In the genomic region with DNA sequence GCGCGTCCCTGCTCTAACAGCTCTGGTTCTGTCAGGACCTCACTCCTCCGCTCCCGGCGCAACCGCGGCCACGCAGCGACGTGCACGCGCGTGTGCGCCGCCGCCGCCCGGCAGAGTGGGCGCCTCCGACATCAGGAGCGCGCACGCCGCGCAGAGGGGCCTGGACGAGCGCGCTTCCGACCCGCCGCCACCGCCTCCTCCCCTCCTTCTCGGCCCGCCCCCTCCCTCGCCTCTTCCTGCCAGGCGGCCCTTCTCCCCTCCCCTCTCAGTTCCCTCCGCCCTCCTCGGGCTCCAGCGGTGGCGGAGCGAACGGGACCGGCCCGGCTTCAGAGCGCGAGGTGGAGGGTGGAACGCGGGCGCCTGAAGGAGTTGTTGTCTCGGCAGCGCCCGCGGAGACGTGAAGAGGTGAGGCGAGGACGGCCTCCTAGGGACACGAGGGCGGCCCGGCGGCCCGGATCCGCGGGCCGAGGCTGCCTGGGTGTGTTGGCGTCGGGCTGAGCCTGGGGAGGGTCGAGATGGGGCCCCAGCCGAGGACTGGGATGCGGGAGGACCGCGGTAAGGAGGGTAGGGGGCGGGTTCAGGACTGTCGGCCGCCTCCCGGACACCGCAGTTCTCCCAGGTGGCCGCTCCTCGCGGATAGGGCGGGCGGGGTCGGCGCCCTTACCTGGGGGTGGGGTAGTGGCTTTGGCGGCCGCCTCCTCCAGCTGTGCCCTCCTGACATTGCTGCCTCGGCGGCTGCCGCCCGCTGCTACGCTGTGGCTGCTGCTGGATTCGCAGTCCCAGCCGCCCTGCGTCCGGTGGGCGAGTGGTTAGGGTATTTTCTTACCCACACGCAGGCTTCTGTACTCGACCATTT, we compare ENCODE assay signal across 1 cellular context.
TF ChIP-seq lines count a peak whose summit lies in the region.

RABGAP1L (plus strand) TSS at position 268 of the 856 bp plus-strand sequence.

TF ChIP-seq in K562, 482 proteins besides CTCF, POLR2A, EP300 and RAD21 (continued from another document and continues in another):
- TF ChIP-seq ZNF609 (CRISPR knock-in tag; IDR thresholded peaks at IDR 0.05; ENCODE audit: borderline replicate concordance) (peak; percentile 89; the same call in 1 of the 2 replicates), GATAD2B (IDR thresholded peaks at IDR 0.05; ENCODE audit: borderline replicate concordance) (peak; percentile 98), ZNF584 (CRISPR knock-in tag; IDR thresholded peaks at IDR 0.05; ENCODE audit: low read depth) (peak; percentile 95), LCOR (CRISPR knock-in tag; IDR thresholded peaks at IDR 0.05) (peak; percentile 80), ZNF253 (CRISPR knock-in tag; conservative IDR thresholded peaks at IDR 0.05) (no peak), ELF1 (tag; IDR thresholded peaks at IDR 0.05) (0 out of 2 replicates have a peak, but pooled peaks have one; percentile 50), ETV5 (CRISPR knock-in tag; IDR thresholded peaks at IDR 0.05; ENCODE audit: low read depth) (no peak), HOXB6 (CRISPR knock-in tag; IDR thresholded peaks at IDR 0.05; ENCODE audit: borderline replicate concordance) (no peak), KDM2B (CRISPR knock-in tag; IDR thresholded peaks at IDR 0.05) (peak; percentile 23; the same call in 1 of the 2 replicates), TAF9B (IDR thresholded peaks at IDR 0.05; ENCODE audit: partially characterized antibody) (no peak), PRPF4 (IDR thresholded peaks at IDR 0.05; ENCODE audit: insufficient read depth, low read depth, low read length, poor library complexity, severe bottlenecking) (no peak), YBX1 (IDR thresholded peaks at IDR 0.05) (no peak), COPS2 (conservative IDR thresholded peaks at IDR 0.05) (no peak), MGA (IDR thresholded peaks at IDR 0.05) (peak; percentile 71), SIN3B (IDR thresholded peaks at IDR 0.05; ENCODE audit: low read depth) (no peak), MXI1 (IDR thresholded peaks at IDR 0.05; ENCODE audit: low read depth, low read length) (peak; percentile 30; the same call in 1 of the 2 replicates), DDX20 (tag; IDR thresholded peaks at IDR 0.05; ENCODE audit: low read depth) (no peak), SMARCA5 (IDR thresholded peaks at IDR 0.05) (0 out of 2 replicates have a peak, but pooled peaks have one; percentile 37)
- TF ChIP-seq, protein P1, sequence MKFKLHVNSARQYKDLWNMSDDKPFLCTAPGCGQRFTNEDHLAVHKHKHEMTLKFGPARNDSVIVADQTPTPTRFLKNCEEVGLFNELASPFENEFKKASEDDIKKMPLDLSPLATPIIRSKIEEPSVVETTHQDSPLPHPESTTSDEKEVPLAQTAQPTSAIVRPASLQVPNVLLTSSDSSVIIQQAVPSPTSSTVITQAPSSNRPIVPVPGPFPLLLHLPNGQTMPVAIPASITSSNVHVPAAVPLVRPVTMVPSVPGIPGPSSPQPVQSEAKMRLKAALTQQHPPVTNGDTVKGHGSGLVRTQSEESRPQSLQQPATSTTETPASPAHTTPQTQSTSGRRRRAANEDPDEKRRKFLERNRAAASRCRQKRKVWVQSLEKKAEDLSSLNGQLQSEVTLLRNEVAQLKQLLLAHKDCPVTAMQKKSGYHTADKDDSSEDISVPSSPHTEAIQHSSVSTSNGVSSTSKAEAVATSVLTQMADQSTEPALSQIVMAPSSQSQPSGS (CRISPR knock-in tag; IDR thresholded peaks at IDR 0.05) = no peak
- TF ChIP-seq, protein P2, sequence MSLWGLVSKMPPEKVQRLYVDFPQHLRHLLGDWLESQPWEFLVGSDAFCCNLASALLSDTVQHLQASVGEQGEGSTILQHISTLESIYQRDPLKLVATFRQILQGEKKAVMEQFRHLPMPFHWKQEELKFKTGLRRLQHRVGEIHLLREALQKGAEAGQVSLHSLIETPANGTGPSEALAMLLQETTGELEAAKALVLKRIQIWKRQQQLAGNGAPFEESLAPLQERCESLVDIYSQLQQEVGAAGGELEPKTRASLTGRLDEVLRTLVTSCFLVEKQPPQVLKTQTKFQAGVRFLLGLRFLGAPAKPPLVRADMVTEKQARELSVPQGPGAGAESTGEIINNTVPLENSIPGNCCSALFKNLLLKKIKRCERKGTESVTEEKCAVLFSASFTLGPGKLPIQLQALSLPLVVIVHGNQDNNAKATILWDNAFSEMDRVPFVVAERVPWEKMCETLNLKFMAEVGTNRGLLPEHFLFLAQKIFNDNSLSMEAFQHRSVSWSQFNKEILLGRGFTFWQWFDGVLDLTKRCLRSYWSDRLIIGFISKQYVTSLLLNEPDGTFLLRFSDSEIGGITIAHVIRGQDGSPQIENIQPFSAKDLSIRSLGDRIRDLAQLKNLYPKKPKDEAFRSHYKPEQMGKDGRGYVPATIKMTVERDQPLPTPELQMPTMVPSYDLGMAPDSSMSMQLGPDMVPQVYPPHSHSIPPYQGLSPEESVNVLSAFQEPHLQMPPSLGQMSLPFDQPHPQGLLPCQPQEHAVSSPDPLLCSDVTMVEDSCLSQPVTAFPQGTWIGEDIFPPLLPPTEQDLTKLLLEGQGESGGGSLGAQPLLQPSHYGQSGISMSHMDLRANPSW (CRISPR knock-in tag; IDR thresholded peaks at IDR 0.05) = no peak
- TF ChIP-seq, protein P3, sequence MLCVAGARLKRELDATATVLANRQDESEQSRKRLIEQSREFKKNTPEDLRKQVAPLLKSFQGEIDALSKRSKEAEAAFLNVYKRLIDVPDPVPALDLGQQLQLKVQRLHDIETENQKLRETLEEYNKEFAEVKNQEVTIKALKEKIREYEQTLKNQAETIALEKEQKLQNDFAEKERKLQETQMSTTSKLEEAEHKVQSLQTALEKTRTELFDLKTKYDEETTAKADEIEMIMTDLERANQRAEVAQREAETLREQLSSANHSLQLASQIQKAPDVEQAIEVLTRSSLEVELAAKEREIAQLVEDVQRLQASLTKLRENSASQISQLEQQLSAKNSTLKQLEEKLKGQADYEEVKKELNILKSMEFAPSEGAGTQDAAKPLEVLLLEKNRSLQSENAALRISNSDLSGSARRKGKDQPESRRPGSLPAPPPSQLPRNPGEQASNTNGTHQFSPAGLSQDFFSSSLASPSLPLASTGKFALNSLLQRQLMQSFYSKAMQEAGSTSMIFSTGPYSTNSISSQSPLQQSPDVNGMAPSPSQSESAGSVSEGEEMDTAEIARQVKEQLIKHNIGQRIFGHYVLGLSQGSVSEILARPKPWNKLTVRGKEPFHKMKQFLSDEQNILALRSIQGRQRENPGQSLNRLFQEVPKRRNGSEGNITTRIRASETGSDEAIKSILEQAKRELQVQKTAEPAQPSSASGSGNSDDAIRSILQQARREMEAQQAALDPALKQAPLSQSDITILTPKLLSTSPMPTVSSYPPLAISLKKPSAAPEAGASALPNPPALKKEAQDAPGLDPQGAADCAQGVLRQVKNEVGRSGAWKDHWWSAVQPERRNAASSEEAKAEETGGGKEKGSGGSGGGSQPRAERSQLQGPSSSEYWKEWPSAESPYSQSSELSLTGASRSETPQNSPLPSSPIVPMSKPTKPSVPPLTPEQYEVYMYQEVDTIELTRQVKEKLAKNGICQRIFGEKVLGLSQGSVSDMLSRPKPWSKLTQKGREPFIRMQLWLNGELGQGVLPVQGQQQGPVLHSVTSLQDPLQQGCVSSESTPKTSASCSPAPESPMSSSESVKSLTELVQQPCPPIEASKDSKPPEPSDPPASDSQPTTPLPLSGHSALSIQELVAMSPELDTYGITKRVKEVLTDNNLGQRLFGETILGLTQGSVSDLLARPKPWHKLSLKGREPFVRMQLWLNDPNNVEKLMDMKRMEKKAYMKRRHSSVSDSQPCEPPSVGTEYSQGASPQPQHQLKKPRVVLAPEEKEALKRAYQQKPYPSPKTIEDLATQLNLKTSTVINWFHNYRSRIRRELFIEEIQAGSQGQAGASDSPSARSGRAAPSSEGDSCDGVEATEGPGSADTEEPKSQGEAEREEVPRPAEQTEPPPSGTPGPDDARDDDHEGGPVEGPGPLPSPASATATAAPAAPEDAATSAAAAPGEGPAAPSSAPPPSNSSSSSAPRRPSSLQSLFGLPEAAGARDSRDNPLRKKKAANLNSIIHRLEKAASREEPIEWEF (CRISPR knock-in tag; IDR thresholded peaks at IDR 0.05) = peak; percentile 88; the same call in 1 of the 2 replicates
